8 cellular contexts compared by ENCODE assay signal in the genomic region with DNA sequence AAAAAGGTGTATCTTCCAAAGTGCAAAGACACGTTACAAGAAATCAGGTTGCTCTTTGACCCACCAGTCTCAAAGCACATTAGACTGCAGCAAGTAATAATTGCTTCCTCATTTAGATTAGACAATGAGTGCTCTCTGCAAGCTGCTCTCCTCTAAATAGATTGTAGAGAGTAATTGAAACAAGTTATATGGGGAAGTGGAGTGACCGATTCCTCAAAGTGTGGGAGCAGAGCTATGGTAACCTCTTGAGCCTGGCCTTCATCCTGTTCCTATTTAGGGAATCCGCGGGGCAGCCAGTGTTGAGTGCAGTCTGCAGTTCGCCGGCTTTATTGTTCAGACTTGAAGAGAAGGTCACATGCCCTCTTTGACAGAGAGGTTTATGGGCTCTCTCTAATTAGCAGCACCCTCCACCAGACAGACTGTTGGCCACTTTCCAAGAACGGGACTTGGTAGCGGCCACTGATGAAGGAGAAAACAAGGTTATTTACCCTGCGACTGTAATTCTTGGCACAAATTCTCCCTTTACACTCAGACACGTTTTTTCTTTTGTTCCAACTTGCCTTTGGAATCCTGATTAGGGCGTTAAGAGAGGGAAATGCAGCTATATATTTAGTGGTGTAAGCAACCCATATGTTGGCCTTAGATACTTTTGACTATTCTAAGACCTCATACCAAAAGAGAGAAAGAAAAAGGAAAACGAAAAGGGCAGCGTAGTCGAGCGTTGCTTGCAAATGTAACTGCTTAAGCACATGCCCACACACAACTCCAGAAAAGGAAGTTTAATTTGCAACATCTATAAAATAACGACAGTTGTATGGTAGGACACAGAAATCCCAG.
A peak's percentile ranks its signal among the peaks of the same experiment; 100 is the strongest.
DNase-seq lines count a peak whose midpoint lies in the region; ATAC-seq and TF ChIP-seq lines count a peak whose summit lies in the region.

No MANE protein-coding gene starts in this region.

- H3K36me3 Mint-ChIP-seq in activated CD8-positive, alpha-beta T cell treated with anti-CD3 and anti-CD28 coated beads for 36 hours (ENCODE audit: low read depth) = no peaks in the 10 kb centered on the region
- no peaks in the 10 kb centered on the region for H3K36me3 Mint-ChIP-seq in nephron (ENCODE audit: low read depth)

- DNase-seq in CD1c-positive myeloid dendritic cell (ENCODE audit: extremely low spot score) = peak; percentile 93
- peak; percentile 83 for DNase-seq in NCI-H2107 treated with DMSO at 0.1 percent for 48 hours (lab: John Stamatoyannopoulos, UW; ENCODE audit: unreplicated experiment)
- peak; percentile 21 for DNase-seq in activated CD8-positive, alpha-beta T cell treated with anti-CD3 and anti-CD28 coated beads for 36 hours
- peak; percentile 50 to 58 for DNase-seq in foreskin keratinocyte
- DNase-seq in stimulated activated CD4-positive, alpha-beta T cell treated with anti-CD3 and anti-CD28 coated beads, Interleukin-15, amount 100 ng/mL, for 24 hours = no peak

- peaks cover 3% of the 10 kb centered on the region for H3K27me3 Mint-ChIP-seq in activated CD8-positive, alpha-beta T cell treated with anti-CD3 and anti-CD28 coated beads for 36 hours
- no peaks in the 10 kb centered on the region for H3K27me3 Mint-ChIP-seq in nephron (ENCODE audit: low read depth)

- POLR2A ChIA-PET in activated CD8-positive, alpha-beta T cell treated with anti-CD3 and anti-CD28 coated beads for 36 hours (lab: Charles Lee) = interaction anchor here (0.6 to 1.4 kb wide), 5 partner anchors 245 to 495 kb away, joined by 3 to 7 read pairs (median 3); no protein-coding TSS in a partner anchor

- peak; percentile 33 for ATAC-seq in HG03095 (IDR thresholded peaks at IDR 0.05; ENCODE audit: unreplicated experiment)
- ATAC-seq in activated CD8-positive, alpha-beta T cell treated with anti-CD3 and anti-CD28 coated beads for 36 hours = no peak
- ATAC-seq in foreskin keratinocyte = peak; percentile 0

- CTCF ChIA-PET in activated CD8-positive, alpha-beta T cell treated with anti-CD3 and anti-CD28 coated beads for 36 hours (lab: Charles Lee) = interaction anchor here (0.6 to 9.1 kb wide), 57 partner anchors 7 to 495 kb away, joined by 3 to 171 read pairs (median 4); partner anchors contain the start of genes JMJD1C and NRBF2

- H3K27me3 ChIP-seq in foreskin keratinocyte = no peaks in the 10 kb centered on the region

- peak; percentile 20 for TF ChIP-seq POLR2A in GM18951 (IDR thresholded peaks at IDR 0.05; ENCODE audit: extremely low read depth, insufficient read depth, insufficient read length)

- H3K27ac ChIP-seq in foreskin keratinocyte = peak overlapping the region; percentile 30

- no peak for TF ChIP-seq CTCF in activated CD8-positive, alpha-beta T cell treated with anti-CD3 and anti-CD28 coated beads for 36 hours (IDR thresholded peaks at IDR 0.05)
- no peak for TF ChIP-seq CTCF in foreskin keratinocyte (conservative IDR thresholded peaks at IDR 0.05)
- TF ChIP-seq CTCF in nephron (IDR thresholded peaks at IDR 0.05; ENCODE audit: unreplicated experiment in 3 of 3) = no peak

- H3K4me3 Mint-ChIP-seq in activated CD8-positive, alpha-beta T cell treated with anti-CD3 and anti-CD28 coated beads for 36 hours = peak overlapping the region; percentile 78
- H3K4me3 Mint-ChIP-seq in nephron = peak overlapping the region; percentile 77 to 87 (median 83)

- peaks cover 25% of the 10 kb centered on the region for H3K4me1 Mint-ChIP-seq in activated CD8-positive, alpha-beta T cell treated with anti-CD3 and anti-CD28 coated beads for 36 hours (ENCODE audit: low read depth)
- peaks cover 54% of the 10 kb centered on the region for H3K4me1 Mint-ChIP-seq in nephron

- peaks cover 22% of the 10 kb centered on the region for H3K4me1 ChIP-seq in foreskin keratinocyte

- intact Hi-C loops in activated CD8-positive, alpha-beta T cell treated with anti-CD3 and anti-CD28 coated beads for 36 hours (cut with micrococcal nuclease) = loop anchor here (2.0 to 10.0 kb wide), 4 partner anchors 89 to 462 kb away; partner anchors contain the start of gene REEP3

- in situ Hi-C loops in GM18951 (cut with MboI; ENCODE audit: low sequenced_read_pairs, unreplicated experiment) = no loop called here

- H3K27ac Mint-ChIP-seq in activated CD8-positive, alpha-beta T cell treated with anti-CD3 and anti-CD28 coated beads for 36 hours = peak overlapping the region; percentile 86
- peak overlapping the region; percentile 95 to 98 (median 96) for H3K27ac Mint-ChIP-seq in nephron

- H3K9me3 Mint-ChIP-seq in activated CD8-positive, alpha-beta T cell treated with anti-CD3 and anti-CD28 coated beads for 36 hours = no peaks in the 10 kb centered on the region
- no peaks in the 10 kb centered on the region for H3K9me3 Mint-ChIP-seq in nephron
